1 cellular context compared by ENCODE assay signal in genomic region chr16:1746693-1747195, GRCh38.
TF ChIP-seq lines count a peak whose summit lies in the region.

No MANE protein-coding gene starts in this region.

TF ChIP-seq in IMR-90, 13 proteins besides CTCF, POLR2A, EP300 and RAD21 (continued from another document):
- no peak for TF ChIP-seq CEBPB (IDR thresholded peaks at IDR 0.05; ENCODE audit: low read depth, low read length)
- TF ChIP-seq SMC3 (IDR thresholded peaks at IDR 0.05; ENCODE audit: low read depth, low read length) = no peak
- TF ChIP-seq CHD1 (IDR thresholded peaks at IDR 0.05; ENCODE audit: low read depth, low read length) = no peak
- TF ChIP-seq NFE2L2 (IDR thresholded peaks at IDR 0.05; ENCODE audit: low read depth, low read length) = no peak
- TF ChIP-seq RFX5 (IDR thresholded peaks at IDR 0.05; ENCODE audit: low read depth, low read length) = no peak
- no peak for TF ChIP-seq ELK1 (IDR thresholded peaks at IDR 0.05; ENCODE audit: borderline replicate concordance, low read depth, low read length)
- no peak for TF ChIP-seq MAFK (IDR thresholded peaks at IDR 0.05; ENCODE audit: low read depth, low read length)
- TF ChIP-seq MXI1 (IDR thresholded peaks at IDR 0.05; ENCODE audit: borderline replicate concordance, low read depth, low read length) = no peak
- TF ChIP-seq, protein P1, sequence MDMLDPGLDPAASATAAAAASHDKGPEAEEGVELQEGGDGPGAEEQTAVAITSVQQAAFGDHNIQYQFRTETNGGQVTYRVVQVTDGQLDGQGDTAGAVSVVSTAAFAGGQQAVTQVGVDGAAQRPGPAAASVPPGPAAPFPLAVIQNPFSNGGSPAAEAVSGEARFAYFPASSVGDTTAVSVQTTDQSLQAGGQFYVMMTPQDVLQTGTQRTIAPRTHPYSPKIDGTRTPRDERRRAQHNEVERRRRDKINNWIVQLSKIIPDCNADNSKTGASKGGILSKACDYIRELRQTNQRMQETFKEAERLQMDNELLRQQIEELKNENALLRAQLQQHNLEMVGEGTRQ (IDR thresholded peaks at IDR 0.05; ENCODE audit: low read depth, low read length) = no peak
- TF ChIP-seq BHLHE40 (IDR thresholded peaks at IDR 0.05; ENCODE audit: low read depth, low read length) = no peak
- no peak for TF ChIP-seq FOS (IDR thresholded peaks at IDR 0.05; ENCODE audit: low read depth, low read length)
- TF ChIP-seq MAZ (IDR thresholded peaks at IDR 0.05; ENCODE audit: borderline replicate concordance, low read depth, low read length) = no peak
